In the genomic region with DNA sequence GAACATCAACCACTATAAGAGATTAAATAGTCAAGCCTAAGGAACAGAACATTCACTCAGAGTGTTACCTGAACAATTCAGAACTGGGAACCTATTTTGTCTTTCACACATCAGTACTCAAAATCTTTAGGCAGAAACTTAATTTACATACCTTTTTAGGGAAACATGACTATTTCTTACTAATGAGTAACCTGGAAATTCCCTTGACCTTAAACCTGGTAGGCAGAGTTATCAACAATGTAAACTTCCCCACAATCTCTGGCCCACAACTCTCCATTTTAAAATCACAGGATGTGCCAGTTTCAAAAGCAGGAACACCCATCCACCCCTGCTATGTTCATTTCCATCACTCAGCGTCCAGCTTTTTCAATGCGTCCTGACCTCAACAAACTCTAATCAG, we compare ENCODE assay signal across 25 cellular contexts.
A peak's percentile ranks its signal among the peaks of the same experiment; 100 is the strongest.
DNase-seq lines count a peak whose midpoint lies in the region; ATAC-seq and TF ChIP-seq lines count a peak whose summit lies in the region.
"Had no signal": no experiment of that assay in that cellular context is flagged by ENCODE, and none has a peak within 500 bp of the region (broad histone marks: within the 10 kb centered on the region; RNA-seq: fewer than 3 reads in every experiment).

No MANE protein-coding gene starts in this region.

- H3K4me1 Mint-ChIP-seq in CD8-positive, alpha-beta memory T cell = no peaks in the 10 kb centered on the region
- H3K4me1 Mint-ChIP-seq: H9 had no signal

- H3K4me3 Mint-ChIP-seq in CD8-positive, alpha-beta memory T cell = no peak overlapping the region
- H3K4me3 Mint-ChIP-seq: H9, neural progenitor cell had no signal

- in situ Hi-C loops in Caki2 (cut with HindIII; ENCODE audit: low pct_unique_long_range_greater_than_20kb, low sequenced_read_pairs) = no loop called here

- peak; percentile 59 for ATAC-seq in HG02588 (IDR thresholded peaks at IDR 0.05; ENCODE audit: unreplicated experiment)
- ATAC-seq: right lobe of liver had no signal

- TF ChIP-seq POLR2A in thyroid gland (IDR thresholded peaks at IDR 0.05) = no peak

- no peaks in the 10 kb centered on the region for H3K27me3 ChIP-seq in SJSA1 (replicated peaks)
- H3K27me3 ChIP-seq in thyroid gland = no peaks in the 10 kb centered on the region
- H3K27me3 ChIP-seq in CD8-positive, alpha-beta memory T cell (ENCODE audit: insufficient read depth, low read length, poor library complexity, severe bottlenecking) = no peaks in the 10 kb centered on the region
- H3K27me3 ChIP-seq: colonic mucosa, neural progenitor cell, right lobe of liver had no signal

- CTCF ChIA-PET in CD8-positive, alpha-beta memory T cell (lab: Charles Lee) = no interaction called here

- POLR2A ChIA-PET in CD8-positive, alpha-beta memory T cell (lab: Charles Lee) = no interaction called here

- H3K27ac Mint-ChIP-seq in CD8-positive, alpha-beta memory T cell = no peak overlapping the region
- H3K27ac Mint-ChIP-seq: H9, neural progenitor cell had no signal

- no peaks in the 10 kb centered on the region for H3K9me3 ChIP-seq in SJSA1 (replicated peaks)
- no peaks in the 10 kb centered on the region for H3K9me3 ChIP-seq in thyroid gland
- no peaks in the 10 kb centered on the region for H3K9me3 ChIP-seq in CD8-positive, alpha-beta memory T cell (ENCODE audit: low read length)
- H3K9me3 ChIP-seq: breast epithelium, colonic mucosa, right lobe of liver had no signal

- H3K27me3 Mint-ChIP-seq in CD8-positive, alpha-beta memory T cell = peaks cover 0 to 7% of the 10 kb centered on the region in 2 donors

- WGBS in thyroid gland, 2 donors = 70 to 82% methylated on average over 2 of the region's 2 CpGs

- intact Hi-C loops in thyroid gland (cut with DNase I) = no loop called here

- H3K36me3 Mint-ChIP-seq in CD8-positive, alpha-beta memory T cell = no peaks in the 10 kb centered on the region
- H3K36me3 Mint-ChIP-seq: neural progenitor cell had no signal

- DNase-seq in Caki2 (ENCODE audit: low read depth) (peak; percentile 7), GM12864 (ENCODE audit: low read depth) (peak; percentile 2), SJSA1 (ENCODE audit: low read depth in 1 of 2, low spot score in 2 of 2) (no peak), thyroid gland (no peak), SW 1271 (lab: John Stamatoyannopoulos, UW) (no peak), cerebellum (ENCODE audit: low spot score) (no peak)
- DNase-seq in CD8-positive, alpha-beta memory T cell = no peak
- DNase-seq: amniotic stem cell; colonic mucosa; effector memory CD4-positive, alpha-beta T cell; EL; erythroblast; H9; head of caudate nucleus; mammary epithelial cell; MV-4-11; NCI-H146; NCI-H524; right lobe of liver; stimulated activated CD4-positive, alpha-beta T cell treated with anti-CD3 and anti-CD28 coated beads, Interleukin-12 subunit alpha, Interleukin-12 subunit beta, amount 100 ng/mL, for 4 hours; trophoblast cell had no signal

- H3K27ac ChIP-seq in SJSA1 (peak overlapping the region; percentile 76), thyroid gland (no peak overlapping the region)
- no peak overlapping the region for H3K27ac ChIP-seq in CD8-positive, alpha-beta memory T cell (ENCODE audit: low read depth, low read length)
- H3K27ac ChIP-seq: breast epithelium, C4-2B, colonic mucosa, neural progenitor cell, right lobe of liver had no signal

- H3K4me3 ChIP-seq in GM12864 (ENCODE audit: low read depth, low read length) (no peak overlapping the region), SJSA1 (no peak overlapping the region), thyroid gland (replicated peaks in 1 of 3) (no peak overlapping the region)
- no peak overlapping the region for H3K4me3 ChIP-seq in CD8-positive, alpha-beta memory T cell (ENCODE audit: low read length)
- H3K4me3 ChIP-seq: breast epithelium, colonic mucosa, neural progenitor cell, right lobe of liver had no signal

- no peaks in the 10 kb centered on the region for H3K36me3 ChIP-seq in SJSA1
- H3K36me3 ChIP-seq in thyroid gland = no peaks in the 10 kb centered on the region
- H3K36me3 ChIP-seq in CD8-positive, alpha-beta memory T cell (ENCODE audit: insufficient read depth, low read length) = no peaks in the 10 kb centered on the region
- H3K36me3 ChIP-seq: breast epithelium, colonic mucosa, neural progenitor cell, right lobe of liver had no signal

- TF ChIP-seq CTCF in GM12864 (IDR thresholded peaks at IDR 0.05; ENCODE audit: low read depth, low read length, missing control alignments) (no peak), thyroid gland (IDR thresholded peaks at IDR 0.05) (no peak)

- H3K4me1 ChIP-seq in SJSA1 (replicated peaks) = peaks cover 33% of the 10 kb centered on the region
- H3K4me1 ChIP-seq in thyroid gland = no peaks in the 10 kb centered on the region
- H3K4me1 ChIP-seq in CD8-positive, alpha-beta memory T cell (ENCODE audit: insufficient read depth, low read length) = no peaks in the 10 kb centered on the region
- H3K4me1 ChIP-seq: breast epithelium, colonic mucosa, right lobe of liver had no signal

- H3K9me3 Mint-ChIP-seq in CD8-positive, alpha-beta memory T cell = peaks cover 0 to 2% (median 0%) of the 10 kb centered on the region in 5 donors
- H3K9me3 Mint-ChIP-seq: H9, neural progenitor cell had no signal

Comparison
In these comparisons a context has a peak if more than half of its experiments do, and no peak if none do; other contexts are left out.
1. DNase-seq: peak in Caki2 (single experiment) and GM12864 (single experiment); none in SJSA1 (0 of 2), thyroid gland (0 of 2), SW 1271 (0 of 2), cerebellum (single experiment) and CD8-positive, alpha-beta memory T cell (0 of 5).